8 cellular contexts compared by ENCODE assay signal in genomic region chr5:5494489-5495402, GRCh38.
DNase-seq lines count a peak whose midpoint lies in the region; ATAC-seq and TF ChIP-seq lines count a peak whose summit lies in the region.

No MANE protein-coding gene starts in this region.

- no peak overlapping the region for H3K27ac ChIP-seq in brain microvascular endothelial cell

- peaks cover under 1% of the 10 kb centered on the region for H3K36me3 ChIP-seq in brain microvascular endothelial cell (replicated peaks)

- peak; percentile 4 for DNase-seq in AG09319 (ENCODE audit: extremely low read depth, low read depth)
- DNase-seq in brain microvascular endothelial cell = peak; percentile 36
- peak; percentile 91 for DNase-seq in islet precursor cell
- DNase-seq in stimulated activated CD4-positive, alpha-beta T cell treated with anti-CD3 and anti-CD28 coated beads, Interleukin-4, amount 100 ng/mL, for 48 hours (ENCODE audit: low read depth in 2 of 2) = peak; percentile 64 to 70
- DNase-seq in DMS 273 treated with DMSO at 0.1 percent for 48 hours (lab: John Stamatoyannopoulos, UW) = no peak

- TF ChIP-seq CTCF in AG09319 (IDR thresholded peaks at IDR 0.05; ENCODE audit: low read depth, low read length) = no peak
- no peak for TF ChIP-seq CTCF in WI38 (IDR thresholded peaks at IDR 0.05; ENCODE audit: low read depth, low read length)
- TF ChIP-seq CTCF in brain microvascular endothelial cell (IDR thresholded peaks at IDR 0.05; ENCODE audit: low read depth, low read length, missing control alignments) = peak; percentile 4

- in situ Hi-C loops in brain microvascular endothelial cell (cut with HindIII; ENCODE audit: low pct_ligation_motif_present, low sequenced_read_pairs) = no loop called here

- H3K27me3 ChIP-seq in brain microvascular endothelial cell (replicated peaks) = no peaks in the 10 kb centered on the region

- peak overlapping the region; percentile 33 for H3K4me3 ChIP-seq in WI38 (ENCODE audit: low read depth, low read length)
- H3K4me3 ChIP-seq in brain microvascular endothelial cell (ENCODE audit: low read depth, low read length) = peak overlapping the region; percentile 13

- ATAC-seq in GM19351 (IDR thresholded peaks at IDR 0.05; ENCODE audit: unreplicated experiment) (peak; percentile 83), HG03460 (IDR thresholded peaks at IDR 0.05; ENCODE audit: unreplicated experiment) (peak; percentile 86)
